ENCODE assay signal across 9 cellular contexts in the genomic region with DNA sequence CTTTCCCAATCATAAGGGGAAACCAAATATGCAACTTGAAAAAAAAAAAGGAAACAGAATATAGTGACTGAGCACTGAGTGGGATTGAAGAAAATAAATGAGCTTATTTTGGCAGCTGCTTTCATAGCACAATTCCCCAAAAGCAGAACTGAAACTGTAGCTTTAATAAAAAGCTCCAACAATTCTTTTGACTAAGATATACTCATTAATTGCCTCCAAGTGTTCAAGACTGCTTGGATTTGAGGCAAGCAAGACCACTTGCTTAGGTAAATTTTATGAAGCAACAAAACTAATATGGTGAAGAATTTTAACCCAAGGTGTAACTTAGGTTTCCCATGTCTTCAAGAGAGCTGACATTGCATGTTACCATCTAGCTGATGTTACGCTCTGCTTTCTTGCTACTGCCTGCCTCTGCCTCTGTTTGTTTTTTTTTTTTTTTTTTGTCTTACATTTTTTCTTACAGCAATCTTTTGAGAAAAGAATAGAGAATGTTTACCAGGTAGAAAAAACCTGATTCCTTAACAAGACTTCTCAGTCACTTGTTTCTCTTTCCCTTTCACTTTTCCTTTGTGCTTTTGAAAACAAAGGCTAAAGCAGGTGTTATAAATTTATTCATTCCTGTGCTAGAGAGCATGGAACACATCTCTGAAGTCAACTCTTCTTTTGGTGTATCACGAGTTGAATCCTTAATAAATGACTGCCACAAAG.
DNase-seq lines count a peak whose midpoint lies in the region; ATAC-seq and TF ChIP-seq lines count a peak whose summit lies in the region.
"Had no signal": no experiment of that assay in that cellular context is flagged by ENCODE, and none has a peak within 500 bp of the region (broad histone marks: within the 10 kb centered on the region; RNA-seq: fewer than 3 reads in every experiment).

No MANE protein-coding gene starts in this region.

- no peaks in the 10 kb centered on the region for H3K27me3 ChIP-seq in thymus (ENCODE audit: control insufficient read depth, insufficient read depth)
- no peaks in the 10 kb centered on the region for H3K27me3 ChIP-seq in sigmoid colon
- no peaks in the 10 kb centered on the region for H3K27me3 ChIP-seq in gastrocnemius medialis
- H3K27me3 ChIP-seq: SJSA1 had no signal

- H3K27ac Mint-ChIP-seq in activated naive CD4-positive, alpha-beta T cell treated with anti-CD3 and anti-CD28 coated beads, Interleukin-2, amount 10 ng/mL, durations not matched to agents 7 days and 5 days, result peak overlapping the region; percentile 90
- H3K27ac Mint-ChIP-seq in activated CD8-positive, alpha-beta T cell treated with anti-CD3 and anti-CD28 coated beads, Interleukin-2, amount 10 ng/mL, durations not matched to agents 7 days and 5 days, result peak overlapping the region; percentile 81

- H3K36me3 ChIP-seq in thymus (ENCODE audit: control insufficient read depth, insufficient read depth) (no peaks in the 10 kb centered on the region), sigmoid colon (no peaks in the 10 kb centered on the region), gastrocnemius medialis (no peaks in the 10 kb centered on the region)

- TF ChIP-seq EP300 in sigmoid colon (IDR thresholded peaks at IDR 0.05), result no peak

- peaks cover 25% of the 10 kb centered on the region for H3K4me1 Mint-ChIP-seq in activated naive CD4-positive, alpha-beta T cell treated with anti-CD3 and anti-CD28 coated beads, Interleukin-2, amount 10 ng/mL, durations not matched to agents 7 days and 5 days
- peaks cover 19% of the 10 kb centered on the region for H3K4me1 Mint-ChIP-seq in activated CD8-positive, alpha-beta T cell treated with anti-CD3 and anti-CD28 coated beads, Interleukin-2, amount 10 ng/mL, durations not matched to agents 7 days and 5 days (ENCODE audit: low read depth)

- POLR2A ChIA-PET in activated CD8-positive, alpha-beta T cell treated with anti-CD3 and anti-CD28 coated beads, Interleukin-2, amount 10 ng/mL, durations not matched to agents 7 days and 5 days (lab: Charles Lee), result no interaction called here

- in situ Hi-C loops in gastrocnemius medialis (cut with MboI; ENCODE audit: low sequenced_read_pairs in 4 of 4), result no loop called here

- no peak for TF ChIP-seq CTCF in sigmoid colon (IDR thresholded peaks at IDR 0.05)
- no peak for TF ChIP-seq CTCF in gastrocnemius medialis (IDR thresholded peaks at IDR 0.05 in 4 of 5, conservative IDR thresholded peaks at IDR 0.05 in 1 of 5)

- TF ChIP-seq POLR2A in sigmoid colon (IDR thresholded peaks at IDR 0.05) (no peak), gastrocnemius medialis (IDR thresholded peaks at IDR 0.05) (no peak)

- intact Hi-C loops in sigmoid colon (cut with DNase I), result no loop called here
- intact Hi-C loops in gastrocnemius medialis (cut with DNase I; ENCODE audit: low total_unique reads), result no loop called here

- H3K27ac ChIP-seq in thymus (ENCODE audit: low read depth) (peak overlapping the region; percentile 68), sigmoid colon (no peak overlapping the region), gastrocnemius medialis (no peak overlapping the region)
- H3K27ac ChIP-seq: SJSA1 had no signal

- CTCF ChIA-PET in activated naive CD4-positive, alpha-beta T cell treated with anti-CD3 and anti-CD28 coated beads, Interleukin-2, amount 10 ng/mL, durations not matched to agents 7 days and 5 days (lab: Charles Lee), result no interaction called here
- CTCF ChIA-PET in activated CD8-positive, alpha-beta T cell treated with anti-CD3 and anti-CD28 coated beads, Interleukin-2, amount 10 ng/mL, durations not matched to agents 7 days and 5 days (lab: Charles Lee), result interaction anchor here (1.3 to 1.4 kb wide), 2 partner anchors 19 to 21 kb away, joined by 4 to 5 read pairs; no protein-coding TSS in a partner anchor

- H3K27me3 Mint-ChIP-seq in activated naive CD4-positive, alpha-beta T cell treated with anti-CD3 and anti-CD28 coated beads, Interleukin-2, amount 10 ng/mL, durations not matched to agents 7 days and 5 days, result no peaks in the 10 kb centered on the region
- H3K27me3 Mint-ChIP-seq in activated CD8-positive, alpha-beta T cell treated with anti-CD3 and anti-CD28 coated beads, Interleukin-2, amount 10 ng/mL, durations not matched to agents 7 days and 5 days (ENCODE audit: low read depth), result no peaks in the 10 kb centered on the region

- H3K4me3 ChIP-seq in thymus (ENCODE audit: low read length), result peak overlapping the region; percentile 24
- no peak overlapping the region for H3K4me3 ChIP-seq in sigmoid colon
- no peak overlapping the region for H3K4me3 ChIP-seq in gastrocnemius medialis
- H3K4me3 ChIP-seq: SJSA1 had no signal

- peak; percentile 77 for ATAC-seq in HG03097 (IDR thresholded peaks at IDR 0.05; ENCODE audit: low FRiP score, unreplicated experiment)
- ATAC-seq in activated CD8-positive, alpha-beta T cell treated with anti-CD3 and anti-CD28 coated beads, Interleukin-2, amount 10 ng/mL, durations not matched to agents 7 days and 5 days, result peak; percentile 53
- ATAC-seq in gastrocnemius medialis, result no peak

- H3K9me3 ChIP-seq in thymus (ENCODE audit: control insufficient read depth), result no peaks in the 10 kb centered on the region
- H3K9me3 ChIP-seq in sigmoid colon, result no peaks in the 10 kb centered on the region
- no peaks in the 10 kb centered on the region for H3K9me3 ChIP-seq in gastrocnemius medialis
- H3K9me3 ChIP-seq: SJSA1 had no signal

- H3K4me3 Mint-ChIP-seq in activated naive CD4-positive, alpha-beta T cell treated with anti-CD3 and anti-CD28 coated beads, Interleukin-2, amount 10 ng/mL, durations not matched to agents 7 days and 5 days, result peak overlapping the region; percentile 72
- peak overlapping the region; percentile 76 for H3K4me3 Mint-ChIP-seq in activated CD8-positive, alpha-beta T cell treated with anti-CD3 and anti-CD28 coated beads, Interleukin-2, amount 10 ng/mL, durations not matched to agents 7 days and 5 days

- 12% methylated on average over 2 of the region's 2 CpGs for WGBS in thymus
- WGBS in sigmoid colon, 2 donors, result 11 to 35% methylated on average over 2 of the region's 2 CpGs

- DNase-seq in activated naive CD4-positive, alpha-beta T cell treated with anti-CD3 and anti-CD28 coated beads, Interleukin-2, amount 10 ng/mL, durations not matched to agents 7 days and 5 days, result no peak
- DNase-seq in activated naive CD4-positive, alpha-beta T cell (lab: John Stamatoyannopoulos, UW), result no peak
- DNase-seq in activated CD8-positive, alpha-beta T cell treated with anti-CD3 and anti-CD28 coated beads, Interleukin-2, amount 10 ng/mL, durations not matched to agents 7 days and 5 days, result no peak
- DNase-seq in sigmoid colon (no peak), gastrocnemius medialis (no peak)
- no peak for DNase-seq in stimulated activated CD4-positive, alpha-beta T cell treated with anti-CD3 and anti-CD28 coated beads, Interleukin-15, amount 100 ng/mL, for 24 hours

- H3K36me3 Mint-ChIP-seq in activated naive CD4-positive, alpha-beta T cell treated with anti-CD3 and anti-CD28 coated beads, Interleukin-2, amount 10 ng/mL, durations not matched to agents 7 days and 5 days, result peaks cover 3% of the 10 kb centered on the region
- peaks cover 8% of the 10 kb centered on the region for H3K36me3 Mint-ChIP-seq in activated CD8-positive, alpha-beta T cell treated with anti-CD3 and anti-CD28 coated beads, Interleukin-2, amount 10 ng/mL, durations not matched to agents 7 days and 5 days (ENCODE audit: low read depth)

- no peaks in the 10 kb centered on the region for H3K9me3 Mint-ChIP-seq in activated naive CD4-positive, alpha-beta T cell treated with anti-CD3 and anti-CD28 coated beads, Interleukin-2, amount 10 ng/mL, durations not matched to agents 7 days and 5 days
- no peaks in the 10 kb centered on the region for H3K9me3 Mint-ChIP-seq in activated CD8-positive, alpha-beta T cell treated with anti-CD3 and anti-CD28 coated beads, Interleukin-2, amount 10 ng/mL, durations not matched to agents 7 days and 5 days (ENCODE audit: insufficient read depth)

- H3K4me1 ChIP-seq in thymus (ENCODE audit: control insufficient read depth, insufficient read depth, low read length) (peaks cover 5% of the 10 kb centered on the region), sigmoid colon (no peaks in the 10 kb centered on the region), gastrocnemius medialis (no peaks in the 10 kb centered on the region)
- H3K4me1 ChIP-seq: SJSA1 had no signal

Comparison
In these comparisons a context has a peak if more than half of its experiments do, and no peak if none do; other contexts are left out.
1. ATAC-seq: peak in HG03097 (single experiment) and activated CD8-positive, alpha-beta T cell treated with anti-CD3 and anti-CD28 coated beads, Interleukin-2, amount 10 ng/mL, durations not matched to agents 7 days and 5 days (single experiment); none in gastrocnemius medialis (0 of 2).